In the genomic region with DNA sequence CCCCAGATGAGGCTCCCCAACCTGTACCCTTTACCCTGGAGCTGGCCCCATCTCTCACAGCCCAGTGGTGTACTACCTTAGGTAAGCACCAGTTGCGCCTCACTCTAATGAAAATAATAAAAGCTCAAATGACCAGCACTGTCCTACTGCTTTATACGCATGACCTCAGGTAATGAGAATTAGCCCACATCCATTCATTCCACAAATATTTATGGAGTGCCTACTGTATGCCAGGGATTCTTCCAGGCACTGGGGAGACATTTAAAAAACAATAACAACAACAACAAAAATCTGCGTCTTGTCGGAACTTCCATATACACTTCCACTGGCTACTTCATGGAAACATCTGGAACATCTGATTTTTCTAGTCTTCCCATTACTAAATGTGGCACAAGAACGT, we compare ENCODE assay signal across 19 cellular contexts.
"Had no signal": no experiment of that assay in that cellular context is flagged by ENCODE, and none has a peak within 500 bp of the region (broad histone marks: within the 10 kb centered on the region; RNA-seq: fewer than 3 reads in every experiment).

No MANE protein-coding gene starts in this region.

- H3K4me3 Mint-ChIP-seq: activated CD4-positive, alpha-beta memory T cell treated with anti-CD3 and anti-CD28 coated beads, Interleukin-2, amount 10 ng/mL, durations not matched to agents 7 days and 5 days; activated CD4-positive, alpha-beta T cell treated with anti-CD3 and anti-CD28 coated beads for 36 hours; activated T-cell treated with anti-CD3 and anti-CD28 coated beads, Interleukin-2, amount 50 U/mL, for 4 hours; dendritic cell treated with granulocyte-macrophage colony-stimulating factor and Interleukin-4, amounts not matched to agents 40 ng/mL and 50 ng/mL, for 4 days; stimulated activated effector memory CD8-positive, alpha-beta T cell treated with anti-CD3 and anti-CD28 coated beads, Interleukin-12 subunit alpha, Interleukin-12 subunit beta, amount 100 ng/mL, for 72 hours; T-helper 1 cell treated with Interleukin-12 subunit alpha and Interleukin-12 subunit beta and Interleukin-4 antibody, amounts not matched to agents 30 μg/mL and 1 μg/mL, for 36 hours had no signal

- H3K27ac Mint-ChIP-seq: activated CD4-positive, alpha-beta memory T cell treated with anti-CD3 and anti-CD28 coated beads, Interleukin-2, amount 10 ng/mL, durations not matched to agents 7 days and 5 days; activated CD4-positive, alpha-beta T cell treated with anti-CD3 and anti-CD28 coated beads for 36 hours; stimulated activated effector memory CD8-positive, alpha-beta T cell treated with anti-CD3 and anti-CD28 coated beads, Interleukin-12 subunit alpha, Interleukin-12 subunit beta, amount 100 ng/mL, for 72 hours; T-helper 1 cell treated with Interleukin-12 subunit alpha and Interleukin-12 subunit beta and Interleukin-4 antibody, amounts not matched to agents 30 μg/mL and 1 μg/mL, for 36 hours had no signal

- H3K4me3 ChIP-seq: heart left ventricle, lower lobe of right lung, thoracic aorta had no signal

- H3K9ac ChIP-seq: parathyroid adenoma had no signal

- H3K9me3 Mint-ChIP-seq: activated T-cell treated with anti-CD3 and anti-CD28 coated beads, Interleukin-2, amount 50 U/mL, for 4 hours; dendritic cell treated with granulocyte-macrophage colony-stimulating factor and Interleukin-4, amounts not matched to agents 40 ng/mL and 50 ng/mL, for 4 days; stimulated activated effector memory CD8-positive, alpha-beta T cell treated with anti-CD3 and anti-CD28 coated beads, Interleukin-12 subunit alpha, Interleukin-12 subunit beta, amount 100 ng/mL, for 72 hours; T-helper 1 cell treated with Interleukin-12 subunit alpha and Interleukin-12 subunit beta and Interleukin-4 antibody, amounts not matched to agents 30 μg/mL and 1 μg/mL, for 36 hours had no signal

- H2AFZ ChIP-seq: parathyroid adenoma had no signal

- H3K27me3 Mint-ChIP-seq: activated CD4-positive, alpha-beta memory T cell treated with anti-CD3 and anti-CD28 coated beads, Interleukin-2, amount 10 ng/mL, durations not matched to agents 7 days and 5 days; activated CD4-positive, alpha-beta T cell treated with anti-CD3 and anti-CD28 coated beads for 36 hours; dendritic cell treated with granulocyte-macrophage colony-stimulating factor and Interleukin-4, amounts not matched to agents 40 ng/mL and 50 ng/mL, for 4 days had no signal

- H3K27ac ChIP-seq: heart left ventricle, lower lobe of right lung, parathyroid adenoma, thoracic aorta, WERI-Rb-1 had no signal

- ATAC-seq: activated CD4-positive, alpha-beta T cell treated with anti-CD3 and anti-CD28 coated beads for 36 hours; activated T-cell treated with anti-CD3 and anti-CD28 coated beads, Interleukin-2, amount 50 U/mL, for 4 hours; heart left ventricle; left colon; lower lobe of right lung; stimulated activated effector memory CD8-positive, alpha-beta T cell treated with anti-CD3 and anti-CD28 coated beads, Interleukin-12 subunit alpha, Interleukin-12 subunit beta, amount 100 ng/mL, for 72 hours had no signal

- FAIRE-seq: frontal cortex, islet of Langerhans had no signal

- H3K4me1 ChIP-seq: parathyroid adenoma had no signal

- H3K9me3 ChIP-seq: heart left ventricle, lower lobe of right lung, thoracic aorta had no signal

- DNase-seq: activated CD4-positive, alpha-beta memory T cell treated with anti-CD3 and anti-CD28 coated beads, Interleukin-2, amount 10 ng/mL, durations not matched to agents 7 days and 5 days; activated CD4-positive, alpha-beta T cell treated with anti-CD3 and anti-CD28 coated beads for 36 hours; activated gamma-delta T cell treated with Interleukin-2 at 50 U/mL for 16 hours; activated T-cell treated with anti-CD3 and anti-CD28 coated beads, Interleukin-2, amount 50 U/mL, for 4 hours; anterior cingulate cortex; effector memory CD4-positive, alpha-beta T cell; heart left ventricle; left colon; lower lobe of right lung; midbrain; stimulated activated CD4-positive, alpha-beta T cell treated with anti-CD3 and anti-CD28 coated beads, Interleukin-1b, Interleukin-23, amount 100 ng/mL, for 48 hours; WERI-Rb-1 had no signal

- H3K27me3 ChIP-seq: heart left ventricle had no signal

- H3K36me3 Mint-ChIP-seq: stimulated activated effector memory CD8-positive, alpha-beta T cell treated with anti-CD3 and anti-CD28 coated beads, Interleukin-12 subunit alpha, Interleukin-12 subunit beta, amount 100 ng/mL, for 72 hours had no signal

- H3K36me3 ChIP-seq: heart left ventricle, thoracic aorta, WERI-Rb-1 had no signal
